Comparison of ENCODE assay signal across 16 cellular contexts in genomic region chr19:1136201-1136600, GRCh38. TPM values are rescaled to one million over a fixed set of nuclear protein-coding genes. Genes with fewer than 3 reads are reported as not detected.
DNase-seq lines count a peak whose midpoint lies in the region; ATAC-seq and TF ChIP-seq lines count a peak whose summit lies in the region.
"Had no signal": no experiment of that assay in that cellular context is flagged by ENCODE, and none has a peak within 500 bp of the region (broad histone marks: within the 10 kb centered on the region; RNA-seq: fewer than 3 reads in every experiment).

No MANE protein-coding gene starts in this region.

- 49% methylated on average over 7 of the region's 12 CpGs for WGBS in mammary epithelial cell (ENCODE audit: low coverage, missing lambda C conversion rate)

- H3K4me2 ChIP-seq in mammary epithelial cell (ENCODE audit: insufficient read depth, low read depth, low read length): no peak overlapping the region
- H3K4me2 ChIP-seq: KMS-11 had no signal

- H3K79me2 ChIP-seq in mammary epithelial cell (ENCODE audit: insufficient read depth, low read length): peaks cover 73% of the 10 kb centered on the region

- dilution Hi-C loops in mammary epithelial cell (cut with HindIII; ENCODE audit: low sequenced_read_pairs): no loop called here

- intact Hi-C loops in MCF 10A (cut with micrococcal nuclease) (no loop called here), mammary epithelial cell (cut with micrococcal nuclease) (no loop called here), mucosa of descending colon (cut with DNase I, micrococcal nuclease) (no loop called here), upper lobe of right lung (cut with DNase I) (no loop called here)

- H3K27me3 ChIP-seq in mammary epithelial cell (ENCODE audit: insufficient read depth, low read length) (no peaks in the 10 kb centered on the region), upper lobe of right lung (no peaks in the 10 kb centered on the region)

- POLR2A ChIA-PET in MCF 10A (lab: Yijun Ruan, JAX) (no interaction called here), RWPE1 (lab: Yijun Ruan, JAX; ENCODE audit: low non-redundant PET) (no interaction called here)

- peaks cover 37% of the 10 kb centered on the region for H3K4me1 ChIP-seq in mammary epithelial cell (ENCODE audit: insufficient read depth, low read length)
- peaks cover 38% of the 10 kb centered on the region for H3K4me1 ChIP-seq in mucosa of descending colon (ENCODE audit: low read depth)
- peaks cover 26% of the 10 kb centered on the region for H3K4me1 ChIP-seq in upper lobe of right lung

- H3K4me3 Mint-ChIP-seq in MCF 10A (ENCODE audit: unreplicated experiment): no peak overlapping the region
- H3K4me3 Mint-ChIP-seq in mesothelial cell of epicardium: no peak overlapping the region

- H3K4me1 Mint-ChIP-seq in MCF 10A (ENCODE audit: insufficient read depth, unreplicated experiment) (no peaks in the 10 kb centered on the region), mesothelial cell of epicardium (peaks cover 3% of the 10 kb centered on the region)

- TF ChIP-seq CTCF in MCF 10A (IDR thresholded peaks at IDR 0.05; ENCODE audit: unreplicated experiment) (no peak), mammary epithelial cell (conservative IDR thresholded peaks at IDR 0.05 in 1 of 2, IDR thresholded peaks at IDR 0.05 in 1 of 2; ENCODE audit: extremely low read depth in 1 of 2, insufficient read depth in 1 of 2, low read depth in 1 of 2, low read length in 2 of 2) (no peak), RWPE1 (conservative IDR thresholded peaks at IDR 0.05; ENCODE audit: low read depth) (no peak), mucosa of descending colon (IDR thresholded peaks at IDR 0.05) (no peak), upper lobe of right lung (IDR thresholded peaks at IDR 0.05) (no peak), mesothelial cell of epicardium (IDR thresholded peaks at IDR 0.05; ENCODE audit: unreplicated experiment) (no peak)

- H2AFZ ChIP-seq in mammary epithelial cell (ENCODE audit: low read depth, low read length): no peak overlapping the region

- no peaks in the 10 kb centered on the region for H4K20me1 ChIP-seq in mammary epithelial cell (ENCODE audit: insufficient read depth, low read length)

- H3K27me3 Mint-ChIP-seq in MCF 10A (ENCODE audit: insufficient read depth, unreplicated experiment) (no peaks in the 10 kb centered on the region), mesothelial cell of epicardium (ENCODE audit: low read depth) (no peaks in the 10 kb centered on the region)

- H3K27ac ChIP-seq in mammary epithelial cell (ENCODE audit: insufficient read depth, low read depth, low read length) (no peak overlapping the region), RWPE1 (peak overlapping the region; percentile 93), upper lobe of right lung (peak overlapping the region; percentile 53)
- H3K27ac ChIP-seq: KMS-11 had no signal

- ATAC-seq in mucosa of descending colon (peak; percentile 63), upper lobe of right lung (no peak), GM21360 (IDR thresholded peaks at IDR 0.05; ENCODE audit: unreplicated experiment) (no peak)

- H3K9me3 Mint-ChIP-seq in MCF 10A (ENCODE audit: unreplicated experiment): peaks cover 4% of the 10 kb centered on the region
- H3K9me3 Mint-ChIP-seq in mesothelial cell of epicardium: peaks cover 4% of the 10 kb centered on the region

- DNase-seq in MCF 10A (ENCODE audit: unreplicated experiment): no peak
- no peak for DNase-seq in mammary epithelial cell
- DNase-seq in RWPE1 (ENCODE audit: low spot score): no peak
- peak; percentile 69 to 85 (median 84) for DNase-seq in mucosa of descending colon
- no peak for DNase-seq in upper lobe of right lung
- DNase-seq in mesothelial cell of epicardium (ENCODE audit: low spot score in 2 of 2, unreplicated experiment in 2 of 2): no peak
- DNase-seq in activated CD8-positive, alpha-beta memory T cell treated with anti-CD3 and anti-CD28 coated beads, Interleukin-2, amount 50 U/mL, for 48 hours: no peak
- DNase-seq: activated CD4-positive, CD25-positive, alpha-beta regulatory T cell; activated effector memory CD4-positive, alpha-beta T cell treated with Interleukin-2 at 50 U/mL for 16 hours; cortex of kidney; GF-D8; NCI-H524; trophoblast cell had no signal

- H3K9me3 ChIP-seq in mammary epithelial cell (replicated peaks; ENCODE audit: insufficient read depth, low read length): no peaks in the 10 kb centered on the region
- no peaks in the 10 kb centered on the region for H3K9me3 ChIP-seq in mucosa of descending colon
- H3K9me3 ChIP-seq in upper lobe of right lung: no peaks in the 10 kb centered on the region

- CTCF ChIA-PET in MCF 10A (lab: Yijun Ruan, JAX): no interaction called here
- CTCF ChIA-PET in mammary epithelial cell (lab: Charles Lee; ENCODE audit: low non-redundant PET): no interaction called here
- CTCF ChIA-PET in RWPE1 (lab: Yijun Ruan, JAX): no interaction called here

- H3K9ac ChIP-seq in mammary epithelial cell (ENCODE audit: insufficient read depth, low read length): no peak overlapping the region
- H3K9ac ChIP-seq: KMS-11 had no signal

- no TSS peak for BruUV-seq in MCF 10A (replicated peaks; lab: Mats Ljungman, UMichigan)
- BruUV-seq in mammary epithelial cell (replicated peaks; lab: Mats Ljungman, UMichigan): no TSS peak

- in situ Hi-C loops in mammary epithelial cell (cut with MboI; ENCODE audit: low sequenced_read_pairs in 2 of 2): no loop called here

- peak overlapping the region; percentile 51 for H3K27ac Mint-ChIP-seq in MCF 10A (ENCODE audit: low read depth, unreplicated experiment)
- no peak overlapping the region for H3K27ac Mint-ChIP-seq in mesothelial cell of epicardium

- H3K36me3 ChIP-seq in mammary epithelial cell (ENCODE audit: insufficient read depth, low read length): peaks cover 8% of the 10 kb centered on the region
- no peaks in the 10 kb centered on the region for H3K36me3 ChIP-seq in mucosa of descending colon (ENCODE audit: low read depth)
- peaks cover 7% of the 10 kb centered on the region for H3K36me3 ChIP-seq in upper lobe of right lung

- H3K4me3 ChIP-seq in mammary epithelial cell (replicated peaks in 1 of 3; ENCODE audit: insufficient read depth in 1 of 3, low read depth in 2 of 3, low read length in 3 of 3): no peak overlapping the region
- no peak overlapping the region for H3K4me3 ChIP-seq in mucosa of descending colon
- no peak overlapping the region for H3K4me3 ChIP-seq in upper lobe of right lung
- H3K4me3 ChIP-seq: lung had no signal

- peaks cover 53% of the 10 kb centered on the region for H3K36me3 Mint-ChIP-seq in MCF 10A (ENCODE audit: insufficient read depth, unreplicated experiment)
- H3K36me3 Mint-ChIP-seq in mesothelial cell of epicardium: peaks cover 18% of the 10 kb centered on the region

RNA-seq across cellular contexts. Expression of gene GPX4, which starts 32.4 kb away (rescaled TPM):
- total RNA-seq in MCF 10A (2022) (179 and 191 TPM in 2 replicates), mammary epithelial cell (100 to 1,000 TPM; 154 to 216 TPM), mucosa of descending colon (100 to 1,000 TPM; 126 to 187 (median 144) TPM), upper lobe of right lung (387 TPM), mesothelial cell of epicardium (190 to 208 TPM (median 201 TPM) in 3 replicates)
- polyA plus RNA-seq in mammary epithelial cell: 357 TPM
- polyA minus RNA-seq in mammary epithelial cell: 97.5 TPM

RNA-seq across cellular contexts. Expression of gene SBNO2, which starts 37.9 kb away (rescaled TPM):
- total RNA-seq in MCF 10A (2022) (99.6 and 123 TPM in 2 replicates), mammary epithelial cell (100 to 1,000 TPM in 1 of 2 donors, 10 to 100 TPM in 1; 37.0 to 108 TPM), mucosa of descending colon (10 to 100 TPM; 58.0 to 86.6 (median 74.6) TPM), upper lobe of right lung (125 TPM), mesothelial cell of epicardium (48.5 to 56.1 TPM (median 53.0 TPM) in 3 replicates)
- polyA plus RNA-seq in mammary epithelial cell: 22.5 TPM
- polyA minus RNA-seq in mammary epithelial cell: 34.4 TPM

RNA-seq across cellular contexts. Expression of gene POLR2E, which starts 41.0 kb away (rescaled TPM):
- total RNA-seq in MCF 10A (2022) (184 and 201 TPM in 2 replicates), mammary epithelial cell (100 to 1,000 TPM in 1 of 2 donors, 10 to 100 TPM in 1; 63.7 to 233 TPM), mucosa of descending colon (100 to 1,000 TPM; 108 to 138 (median 133) TPM), upper lobe of right lung (155 TPM), mesothelial cell of epicardium (137 to 145 TPM (median 143 TPM) in 3 replicates)
- 258 TPM for polyA plus RNA-seq in mammary epithelial cell
- polyA minus RNA-seq in mammary epithelial cell: 118 TPM

Comparison
In these comparisons a context has a peak if more than half of its experiments do, and no peak if none do; other contexts are left out.
1. DNase-seq: peak in mucosa of descending colon (3 of 3); none in MCF 10A (single experiment), mammary epithelial cell (single experiment), RWPE1 (single experiment), upper lobe of right lung (single experiment), mesothelial cell of epicardium (0 of 2) and activated CD8-positive, alpha-beta memory T cell treated with anti-CD3 and anti-CD28 coated beads, Interleukin-2, amount 50 U/mL, for 48 hours (single experiment).